In the genomic region with DNA sequence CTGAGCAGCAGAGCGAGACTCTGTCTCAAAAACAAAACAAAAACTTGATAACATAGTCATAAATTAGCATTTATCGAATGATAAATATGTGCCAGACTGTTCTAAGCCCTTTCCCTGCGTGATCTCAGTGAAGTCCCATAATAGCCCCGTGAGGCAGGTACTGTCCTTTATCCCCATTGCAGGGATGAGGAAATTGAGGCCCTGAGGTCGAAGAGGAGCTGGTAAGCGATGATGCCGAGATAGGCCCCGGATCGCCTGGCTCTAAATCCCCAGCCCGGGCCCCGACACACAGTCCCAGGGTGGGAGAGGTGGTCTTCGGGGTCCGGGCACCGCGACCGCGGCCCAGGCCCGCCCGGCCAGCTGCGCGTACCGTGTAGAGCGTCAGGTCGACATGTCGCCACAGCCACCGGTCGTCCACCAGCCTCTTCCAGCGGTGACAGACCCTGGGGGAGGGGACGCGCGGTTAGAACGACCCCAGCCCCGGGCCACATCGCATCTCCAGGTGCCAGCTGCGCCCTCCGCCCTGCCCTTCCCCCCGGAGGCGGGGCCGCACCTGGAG, we compare ENCODE assay signal across 8 cellular contexts. TPM values are rescaled to one million over a fixed set of nuclear protein-coding genes. Genes with fewer than 3 reads are reported as not detected.
DNase-seq lines count a peak whose midpoint lies in the region; ATAC-seq and TF ChIP-seq lines count a peak whose summit lies in the region.

No MANE protein-coding gene starts in this region.

- H3K27me3 ChIP-seq in MG63: no peaks in the 10 kb centered on the region

- intact Hi-C loops in CD14-positive monocyte (cut with micrococcal nuclease) (loop anchor here in 1 of 2 donors (2.0 to 10.0 kb wide), 2 partner anchors 985 to 1893 kb away; partner anchors contain the start of genes CTXN1, MBD3L1, SNAPC2 and ZNF558), posterior vena cava (cut with DNase I) (no loop called here)

- DNase-seq in CD14-positive monocyte (ENCODE audit: low spot score) (no peak), MG63 (no peak), dermis blood vessel endothelial cell (peak; percentile 4), posterior vena cava (ENCODE audit: low spot score) (no peak), GM03348 (ENCODE audit: low spot score) (no peak)
- no peak for DNase-seq in natural killer cell treated with Interleukin-12 subunit alpha and Interleukin-12 subunit beta and Interleukin-15 and Interleukin-18, amount 100 ng/mL, for 72 hours (ENCODE audit: low spot score)

- peaks cover 19% of the 10 kb centered on the region for H3K9me3 ChIP-seq in MG63

- H3K36me3 ChIP-seq in MG63: peaks cover 47% of the 10 kb centered on the region

- H3K27ac Mint-ChIP-seq in CD14-positive monocyte: peak overlapping the region; percentile 96 to 98 (median 97)
- peak overlapping the region; percentile 82 to 83 for H3K27ac Mint-ChIP-seq in natural killer cell treated with Interleukin-12 subunit alpha and Interleukin-12 subunit beta and Interleukin-15 and Interleukin-18, amount 100 ng/mL, for 72 hours

- H3K4me3 ChIP-seq in MG63: peak overlapping the region; percentile 89

- H3K36me3 Mint-ChIP-seq in CD14-positive monocyte: peaks cover 21 to 39% of the 10 kb centered on the region in 2 donors
- H3K36me3 Mint-ChIP-seq in natural killer cell treated with Interleukin-12 subunit alpha and Interleukin-12 subunit beta and Interleukin-15 and Interleukin-18, amount 100 ng/mL, for 72 hours: peaks cover 10% of the 10 kb centered on the region

- peaks cover 20% of the 10 kb centered on the region for H3K4me1 Mint-ChIP-seq in CD14-positive monocyte
- peaks cover 22 to 28% of the 10 kb centered on the region in 2 donors for H3K4me1 Mint-ChIP-seq in natural killer cell treated with Interleukin-12 subunit alpha and Interleukin-12 subunit beta and Interleukin-15 and Interleukin-18, amount 100 ng/mL, for 72 hours (ENCODE audit: low read depth in 2 of 2)

- H3K4me3 Mint-ChIP-seq in CD14-positive monocyte: peak overlapping the region; percentile 87 to 92
- H3K4me3 Mint-ChIP-seq in natural killer cell treated with Interleukin-12 subunit alpha and Interleukin-12 subunit beta and Interleukin-15 and Interleukin-18, amount 100 ng/mL, for 72 hours: peak overlapping the region; percentile 89

- TF ChIP-seq CTCF in CD14-positive monocyte (IDR thresholded peaks at IDR 0.05): no peak

- peaks cover 8 to 20% (median 12%) of the 10 kb centered on the region in 7 donors for H3K9me3 Mint-ChIP-seq in CD14-positive monocyte
- H3K9me3 Mint-ChIP-seq in natural killer cell treated with Interleukin-12 subunit alpha and Interleukin-12 subunit beta and Interleukin-15 and Interleukin-18, amount 100 ng/mL, for 72 hours: no peaks in the 10 kb centered on the region

- no peak for ATAC-seq in natural killer cell treated with Interleukin-12 subunit alpha and Interleukin-12 subunit beta and Interleukin-15 and Interleukin-18, amount 100 ng/mL, for 72 hours
- no peak for ATAC-seq in HG03469 (IDR thresholded peaks at IDR 0.05; ENCODE audit: unreplicated experiment)
- ATAC-seq in GM21576 (IDR thresholded peaks at IDR 0.05; ENCODE audit: unreplicated experiment): no peak

- H3K27me3 Mint-ChIP-seq in CD14-positive monocyte (ENCODE audit: low read depth in 3 of 3): no peaks in the 10 kb centered on the region
- no peaks in the 10 kb centered on the region for H3K27me3 Mint-ChIP-seq in natural killer cell treated with Interleukin-12 subunit alpha and Interleukin-12 subunit beta and Interleukin-15 and Interleukin-18, amount 100 ng/mL, for 72 hours

RNA-seq across cellular contexts. Expression of gene FBXL12, which starts 0.6 kb away (rescaled TPM):
- polyA plus RNA-seq in CD14-positive monocyte: 1 to 10 TPM; 6.6 to 8.1 TPM
- 23.6 and 41.2 TPM in 2 replicates for total RNA-seq in MG63 (2014; rRNA removed; shearing (Covaris generic); ENCODE audit: low replicate concordance)
- total RNA-seq in dermis blood vessel endothelial cell (15.1 and 16.1 TPM in 2 replicates), posterior vena cava (10 to 100 TPM; 18.5 to 19.0 TPM)
- total RNA-seq in natural killer cell treated with Interleukin-12 subunit alpha and Interleukin-12 subunit beta and Interleukin-15 and Interleukin-18, amount 100 ng/mL, for 72 hours: 10 to 100 TPM; 35.5 to 36.0 TPM

RNA-seq across cellular contexts. Expression of gene UBL5, which starts 9.5 kb away (rescaled TPM):
- 100 to 1,000 TPM; 728 to 783 TPM for polyA plus RNA-seq in CD14-positive monocyte
- 237 and 851 TPM in 2 replicates for total RNA-seq in MG63 (2014; rRNA removed; shearing (Covaris generic); ENCODE audit: low replicate concordance)
- total RNA-seq in dermis blood vessel endothelial cell (116 and 361 TPM in 2 replicates), posterior vena cava (100 to 1,000 TPM; 260 to 295 TPM)
- 100 to 1,000 TPM; 260 to 346 TPM for total RNA-seq in natural killer cell treated with Interleukin-12 subunit alpha and Interleukin-12 subunit beta and Interleukin-15 and Interleukin-18, amount 100 ng/mL, for 72 hours

RNA-seq across cellular contexts. Expression of gene PIN1, which starts 16.9 kb away (rescaled TPM):
- polyA plus RNA-seq in CD14-positive monocyte: 10 to 100 TPM; 68.3 to 79.8 TPM
- 218 and 273 TPM in 2 replicates for total RNA-seq in MG63 (2014; rRNA removed; shearing (Covaris generic); ENCODE audit: low replicate concordance)
- total RNA-seq in dermis blood vessel endothelial cell (99.4 and 127 TPM in 2 replicates), posterior vena cava (10 to 100 TPM; 54.0 to 62.4 TPM)
- total RNA-seq in natural killer cell treated with Interleukin-12 subunit alpha and Interleukin-12 subunit beta and Interleukin-15 and Interleukin-18, amount 100 ng/mL, for 72 hours: 10 to 100 TPM; 95.1 to 96.4 TPM

RNA-seq across cellular contexts. Expression of gene ZNF846, which starts 49.7 kb away (rescaled TPM):
- 1 to 10 TPM; 2.5 to 6.5 TPM for polyA plus RNA-seq in CD14-positive monocyte
- 0.20 and 2.4 TPM in 2 replicates for total RNA-seq in MG63 (2014; rRNA removed; shearing (Covaris generic); ENCODE audit: low replicate concordance)
- total RNA-seq in dermis blood vessel endothelial cell (4.9 and 9.2 TPM in 2 replicates), posterior vena cava (10 to 100 TPM; 13.5 to 18.2 TPM)
- 1 to 10 TPM; 5.7 to 8.3 TPM for total RNA-seq in natural killer cell treated with Interleukin-12 subunit alpha and Interleukin-12 subunit beta and Interleukin-15 and Interleukin-18, amount 100 ng/mL, for 72 hours
